8 cellular contexts compared by ENCODE assay signal in genomic region chr9:4679268-4680177, GRCh38. TPM values are rescaled to one million over a fixed set of nuclear protein-coding genes. Genes with fewer than 3 reads are reported as not detected.
DNase-seq lines count a peak whose midpoint lies in the region; ATAC-seq and TF ChIP-seq lines count a peak whose summit lies in the region.

TSS of gene CDC37L1 (plus strand) at chr9:4679569. CDS start at chr9:4679768, 199 bp downstream.

- H3K4me3 ChIP-seq in right cardiac atrium (ENCODE audit: low read length): peak within 1 kb of the TSS; percentile 88
- H3K4me3 ChIP-seq in vagina: peak within 1 kb of the TSS; percentile 77 to 94

- no peak within 1 kb of the TSS for H3K4me3 Mint-ChIP-seq in T-helper 17 cell

- H3K27ac Mint-ChIP-seq in T-helper 17 cell: no peak within 1 kb of the TSS

- H3K4me1 ChIP-seq in right cardiac atrium (ENCODE audit: control insufficient read depth, insufficient read depth, low read length) (peaks cover 2% of the 10 kb centered on the region), vagina (peaks cover 33% of the 10 kb centered on the region)

- H3K9me3 ChIP-seq in T-helper 17 cell (ENCODE audit: control insufficient read depth, low read length, poor library complexity, severe bottlenecking) (no peaks in the 10 kb centered on the region), right cardiac atrium (ENCODE audit: control insufficient read depth, low read length) (no peaks in the 10 kb centered on the region), vagina (no peaks in the 10 kb centered on the region)

- peak; percentile 90 for ATAC-seq in HG02884 (IDR thresholded peaks at IDR 0.05; ENCODE audit: unreplicated experiment)
- peak; percentile 94 for ATAC-seq in T-helper 17 cell
- peak; percentile 99 for ATAC-seq in right cardiac atrium

- DNase-seq in GM13977 (ENCODE audit: low spot score) (peak; percentile 91), NCI-H1694 (lab: John Stamatoyannopoulos, UW) (peak; percentile 93), T-helper 17 cell (peak; percentile 96 to 99 (median 97)), anterior cingulate cortex (lab: John Stamatoyannopoulos, UW) (peak; percentile 84 to 99 (median 96)), right cardiac atrium (peak; percentile 98 to 100 (median 99)), pulmonary artery endothelial cell (ENCODE audit: low read depth, low spot score) (peak; percentile 83), vagina (ENCODE audit: extremely low spot score in 2 of 2) (peak; percentile 98)

- peak; percentile 54 for TF ChIP-seq CTCF in GM13977 (IDR thresholded peaks at IDR 0.05; ENCODE audit: extremely low read depth, insufficient read depth, missing control alignments)
- peak in 2 of 3 experiments; percentile 13 to 77 for TF ChIP-seq CTCF in vagina (IDR thresholded peaks at IDR 0.05)

- H3K27ac ChIP-seq in right cardiac atrium (ENCODE audit: low read length): peak within 1 kb of the TSS; percentile 98
- H3K27ac ChIP-seq in vagina: peak within 1 kb of the TSS; percentile 98

- peak; percentile 50 to 98 for TF ChIP-seq POLR2A in vagina (IDR thresholded peaks at IDR 0.05)

- H3K4me1 Mint-ChIP-seq in T-helper 17 cell: peaks cover 16% of the 10 kb centered on the region

- in situ Hi-C loops in GM13977 (cut with MboI; ENCODE audit: low pct_unique_long_range_greater_than_20kb, low sequenced_read_pairs, unreplicated experiment): no loop called here

- H3K27me3 Mint-ChIP-seq in T-helper 17 cell: no peaks in the 10 kb centered on the region

- no peaks in the 10 kb centered on the region for H3K27me3 ChIP-seq in right cardiac atrium (ENCODE audit: control insufficient read depth, insufficient read depth)
- H3K27me3 ChIP-seq in vagina: no peaks in the 10 kb centered on the region

- WGBS in right cardiac atrium: under 1% methylated on average over 66 of the region's 66 CpGs

- no peaks in the 10 kb centered on the region for H3K36me3 ChIP-seq in vagina

- H3K36me3 Mint-ChIP-seq in T-helper 17 cell (ENCODE audit: low read depth): peaks cover 4% of the 10 kb centered on the region

- intact Hi-C loops in right cardiac atrium (cut with DNase I): loop anchor here in 1 of 4 donors (5.0 kb wide), 1 partner anchor 63 kb away; the partner anchor contains the start of gene AK3
- intact Hi-C loops in vagina (cut with DNase I): loop anchor here (5.0 to 10.0 kb wide), 2 partner anchors 63 to 305 kb away; partner anchors contain the start of genes AK3 and JAK2

RNA-seq across cellular contexts. Expression of gene CDC37L1, which starts in this region (rescaled TPM):
- total RNA-seq in T-helper 17 cell: 10 to 100 TPM; 18.2 to 20.1 TPM
- 10 to 100 TPM; 40.2 to 48.4 (median 41.8) TPM for total RNA-seq in right cardiac atrium
- 23.7 TPM for polyA plus RNA-seq in right cardiac atrium
- total RNA-seq in pulmonary artery endothelial cell: 8.5 and 14.6 TPM in 2 replicates
- total RNA-seq in vagina: 23.8 TPM

Comparison
In these comparisons a context has a peak if more than half of its experiments do, and no peak if none do; other contexts are left out.
1. Peak in every context shown above with its lines: DNase-seq, ATAC-seq, H3K4me3 ChIP-seq and H3K27ac ChIP-seq.